8 cellular contexts compared by ENCODE assay signal in the genomic region with DNA sequence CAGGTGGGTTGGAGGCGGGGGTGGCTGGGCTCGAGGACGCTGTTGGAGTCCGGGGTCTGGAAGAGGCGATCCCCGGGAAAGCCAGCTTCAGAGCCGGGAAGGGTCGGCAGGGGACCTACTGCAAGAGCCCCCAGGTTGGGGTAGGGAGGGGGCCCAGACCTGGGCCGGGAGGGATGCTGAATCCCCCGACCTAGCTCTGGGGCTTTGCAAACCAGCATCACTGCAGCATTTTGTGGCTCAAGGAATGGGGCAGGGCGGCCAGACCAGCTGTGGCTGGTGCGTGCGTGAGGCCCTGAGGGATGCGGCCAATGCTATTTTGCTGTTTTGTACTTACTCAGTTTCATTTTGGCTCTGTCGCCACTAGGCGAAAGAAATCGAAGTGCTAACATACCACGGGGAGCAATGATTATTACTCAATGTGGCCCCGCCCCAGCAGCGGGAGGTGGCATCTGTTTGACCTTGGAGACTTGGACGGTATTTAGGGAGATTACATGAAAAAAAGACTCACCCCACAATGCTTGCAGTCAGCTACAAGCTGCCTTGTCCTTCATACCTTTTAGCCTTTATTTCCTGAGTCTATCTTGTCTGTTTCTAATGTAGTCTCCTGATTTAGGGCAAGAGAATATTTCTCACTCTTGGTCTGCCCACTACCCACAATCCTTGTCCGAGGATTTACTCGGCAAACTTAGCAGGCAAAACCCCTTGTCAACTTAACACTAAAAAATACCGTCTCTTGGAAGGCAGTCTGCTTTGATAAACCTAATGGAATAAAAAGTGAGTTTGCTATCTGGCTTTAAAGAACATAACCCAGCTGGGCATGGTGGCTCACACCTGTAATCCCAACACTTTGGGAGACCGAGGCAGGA. TPM values are rescaled to one million over a fixed set of nuclear protein-coding genes. Genes with fewer than 3 reads are reported as not detected.
DNase-seq lines count a peak whose midpoint lies in the region; ATAC-seq and FAIRE-seq lines count a peak whose summit lies in the region.

No MANE protein-coding gene starts in this region.

- no peak overlapping the region for H3K23ac ChIP-seq in mesendoderm (ENCODE audit: low read length)

- peaks cover 24% of the 10 kb centered on the region for H3K4me1 ChIP-seq in CD4-positive, CD25-positive, alpha-beta regulatory T cell (ENCODE audit: control insufficient read depth, insufficient read depth, low read length, poor library complexity, severe bottlenecking)
- H3K4me1 ChIP-seq in mesendoderm (ENCODE audit: control insufficient read depth, low read depth, low read length) = peaks cover 6% of the 10 kb centered on the region

- H2BK15ac ChIP-seq in mesendoderm (replicated peaks; ENCODE audit: low read depth) = no peak overlapping the region

- peak overlapping the region; percentile 82 for H3K4me3 ChIP-seq in CD4-positive, CD25-positive, alpha-beta regulatory T cell (ENCODE audit: low read depth, low read length)
- H3K4me3 ChIP-seq in mesendoderm (ENCODE audit: low read length) = peak overlapping the region; percentile 52

- H3K9me3 Mint-ChIP-seq in CD4-positive, CD25-positive, alpha-beta regulatory T cell = no peaks in the 10 kb centered on the region
- no peaks in the 10 kb centered on the region for H3K9me3 Mint-ChIP-seq in activated CD4-positive, alpha-beta memory T cell treated with anti-CD3 and anti-CD28 coated beads, Interleukin-2, amount 10 ng/mL, durations not matched to agents 7 days and 5 days
- H3K9me3 Mint-ChIP-seq in effector memory CD8-positive, alpha-beta T cell = no peaks in the 10 kb centered on the region

- peak overlapping the region; percentile 3 for H2BK120ac ChIP-seq in mesendoderm (ENCODE audit: low read depth, low read length)

- peak overlapping the region; percentile 92 to 99 (median 98) for H3K27ac Mint-ChIP-seq in CD4-positive, CD25-positive, alpha-beta regulatory T cell
- H3K27ac Mint-ChIP-seq in activated CD4-positive, alpha-beta memory T cell treated with anti-CD3 and anti-CD28 coated beads, Interleukin-2, amount 10 ng/mL, durations not matched to agents 7 days and 5 days = peak overlapping the region; percentile 89
- peak overlapping the region; percentile 81 to 90 for H3K27ac Mint-ChIP-seq in effector memory CD8-positive, alpha-beta T cell

- H3K4ac ChIP-seq in mesendoderm (ENCODE audit: low read depth, low read length) = peak overlapping the region; percentile 58

- H3K27me3 ChIP-seq in CD4-positive, CD25-positive, alpha-beta regulatory T cell (ENCODE audit: control insufficient read depth, insufficient read depth, low read length) = no peaks in the 10 kb centered on the region
- no peaks in the 10 kb centered on the region for H3K27me3 ChIP-seq in mesendoderm (ENCODE audit: insufficient read depth, low read length, poor library complexity)

- peak overlapping the region; percentile 91 for H3K56ac ChIP-seq in mesendoderm (ENCODE audit: low read length)

- H3K4me1 Mint-ChIP-seq in CD4-positive, CD25-positive, alpha-beta regulatory T cell = peaks cover 8 to 37% (median 19%) of the 10 kb centered on the region in 4 donors
- H3K4me1 Mint-ChIP-seq in activated CD4-positive, alpha-beta memory T cell treated with anti-CD3 and anti-CD28 coated beads, Interleukin-2, amount 10 ng/mL, durations not matched to agents 7 days and 5 days = peaks cover 33% of the 10 kb centered on the region
- peaks cover 22 to 26% of the 10 kb centered on the region in 2 donors for H3K4me1 Mint-ChIP-seq in effector memory CD8-positive, alpha-beta T cell (ENCODE audit: low read depth in 2 of 2)

- no peak overlapping the region for H4K5ac ChIP-seq in mesendoderm (ENCODE audit: low read length)

- H3K79me2 ChIP-seq in mesendoderm (ENCODE audit: control insufficient read depth, insufficient read depth, low read length) = no peaks in the 10 kb centered on the region

- H3K4me3 Mint-ChIP-seq in CD4-positive, CD25-positive, alpha-beta regulatory T cell = peak overlapping the region; percentile 96 to 98 (median 98)
- H3K4me3 Mint-ChIP-seq in activated CD4-positive, alpha-beta memory T cell treated with anti-CD3 and anti-CD28 coated beads, Interleukin-2, amount 10 ng/mL, durations not matched to agents 7 days and 5 days = peak overlapping the region; percentile 77
- H3K4me3 Mint-ChIP-seq in effector memory CD8-positive, alpha-beta T cell = peak overlapping the region; percentile 92 to 97

- H4K8ac ChIP-seq in mesendoderm (ENCODE audit: low read depth, low read length) = no peak overlapping the region

- WGBS in mesendoderm (ENCODE audit: extremely low coverage, insufficient coverage, low lambda C conversion rate) = no CpG with 5 or more reads among the region's 25 CpGs

- H3K9me3 ChIP-seq in CD4-positive, CD25-positive, alpha-beta regulatory T cell (ENCODE audit: control insufficient read depth in 2 of 2, low read length in 2 of 2) = no peaks in the 10 kb centered on the region

- no peaks in the 10 kb centered on the region for H3K36me3 Mint-ChIP-seq in CD4-positive, CD25-positive, alpha-beta regulatory T cell
- peaks cover 5% of the 10 kb centered on the region for H3K36me3 Mint-ChIP-seq in activated CD4-positive, alpha-beta memory T cell treated with anti-CD3 and anti-CD28 coated beads, Interleukin-2, amount 10 ng/mL, durations not matched to agents 7 days and 5 days (ENCODE audit: low read depth)
- H3K36me3 Mint-ChIP-seq in effector memory CD8-positive, alpha-beta T cell (ENCODE audit: insufficient read depth) = peaks cover 20% of the 10 kb centered on the region

- peak overlapping the region; percentile 87 for H3K9ac ChIP-seq in mesendoderm (ENCODE audit: low read length)

- H3K4me2 ChIP-seq in mesendoderm (ENCODE audit: low read length) = peak overlapping the region; percentile 66

- H2AK5ac ChIP-seq in mesendoderm (ENCODE audit: low read length) = no peak overlapping the region

- peak; percentile 33 to 41 for ATAC-seq in CD4-positive, CD25-positive, alpha-beta regulatory T cell (ENCODE audit: low read depth in 2 of 2)
- peak; percentile 58 for ATAC-seq in HG03354 (IDR thresholded peaks at IDR 0.05; ENCODE audit: poor library complexity, severe bottlenecking, unreplicated experiment)
- ATAC-seq in effector memory CD8-positive, alpha-beta T cell (replicated peaks) = peak; percentile 53

- peak overlapping the region; percentile 23 for H2BK5ac ChIP-seq in mesendoderm (ENCODE audit: low read length)

- H3K79me1 ChIP-seq in mesendoderm (ENCODE audit: low read length) = peaks cover 3% of the 10 kb centered on the region

- CTCF ChIA-PET in activated CD4-positive, alpha-beta memory T cell treated with anti-CD3 and anti-CD28 coated beads, Interleukin-2, amount 10 ng/mL, durations not matched to agents 7 days and 5 days (lab: Charles Lee) = interaction anchor here (0.7 to 9.2 kb wide), 11 partner anchors 9 to 271 kb away, joined by 3 to 125 read pairs (median 7); partner anchors contain the start of genes MDH2, STYXL1 and YWHAG

- DNase-seq in CD4-positive, CD25-positive, alpha-beta regulatory T cell = peak; percentile 55 to 86 (median 65)
- DNase-seq in GM19239 (ENCODE audit: insufficient read length, low spot score) (peak; percentile 71), NCI-H69 (lab: John Stamatoyannopoulos, UW) (peak; percentile 87), mesendoderm (peak; percentile 82)
- peak; percentile 83 for DNase-seq in activated CD4-positive, alpha-beta memory T cell treated with anti-CD3 and anti-CD28 coated beads, Interleukin-2, amount 10 ng/mL, durations not matched to agents 7 days and 5 days
- DNase-seq in effector memory CD8-positive, alpha-beta T cell = peak; percentile 56 to 61 (median 61)
- peak; percentile 45 to 50 for DNase-seq in stimulated activated CD8-positive, alpha-beta memory T cell treated with anti-CD3 and anti-CD28 coated beads, Interleukin-7, amount 100 ng/mL, for 4 hours (ENCODE audit: low read depth in 2 of 2)

- FAIRE-seq in GM19239 (lab: Jason Lieb, UNC) = peak; percentile 87

- peak overlapping the region; percentile 89 for H3K27ac ChIP-seq in CD4-positive, CD25-positive, alpha-beta regulatory T cell (ENCODE audit: insufficient read depth, low read length, poor library complexity, severe bottlenecking)
- H3K27ac ChIP-seq in mesendoderm (ENCODE audit: low read depth, low read length) = peak overlapping the region; percentile 85

- H3K27me3 Mint-ChIP-seq in CD4-positive, CD25-positive, alpha-beta regulatory T cell = peaks cover 5% of the 10 kb centered on the region
- H3K27me3 Mint-ChIP-seq in activated CD4-positive, alpha-beta memory T cell treated with anti-CD3 and anti-CD28 coated beads, Interleukin-2, amount 10 ng/mL, durations not matched to agents 7 days and 5 days = no peaks in the 10 kb centered on the region
- H3K27me3 Mint-ChIP-seq in effector memory CD8-positive, alpha-beta T cell = no peaks in the 10 kb centered on the region

- H3K36me3 ChIP-seq in CD4-positive, CD25-positive, alpha-beta regulatory T cell (ENCODE audit: control insufficient read depth, insufficient read depth, low read length) = no peaks in the 10 kb centered on the region
- no peaks in the 10 kb centered on the region for H3K36me3 ChIP-seq in mesendoderm (ENCODE audit: control insufficient read depth, insufficient read depth, low read length)

- peak overlapping the region; percentile 57 for H3K18ac ChIP-seq in mesendoderm (ENCODE audit: low read length)

- POLR2A ChIA-PET in activated CD4-positive, alpha-beta memory T cell treated with anti-CD3 and anti-CD28 coated beads, Interleukin-2, amount 10 ng/mL, durations not matched to agents 7 days and 5 days (lab: Charles Lee) = interaction anchor here (0.7 to 4.9 kb wide), 26 partner anchors 9 to 403 kb away, joined by 3 to 136 read pairs (median 6); partner anchors contain the start of genes HSPB1, MDH2, STYXL1 and YWHAG

RNA-seq across cellular contexts. Expression of gene HSPB1, which starts 16.2 kb away (rescaled TPM):
- total RNA-seq in CD4-positive, CD25-positive, alpha-beta regulatory T cell = 23.0 TPM
- 10 to 100 TPM; 48.8 to 81.2 (median 56.3) TPM for polyA plus RNA-seq in CD4-positive, CD25-positive, alpha-beta regulatory T cell
- 10 to 100 TPM; 33.7 to 38.4 TPM for total RNA-seq in activated CD4-positive, alpha-beta memory T cell treated with anti-CD3 and anti-CD28 coated beads, Interleukin-2, amount 10 ng/mL, durations not matched to agents 7 days and 5 days
- 197 TPM for polyA plus RNA-seq in mesendoderm (2013, experiment 1 of 2)
- polyA plus RNA-seq in mesendoderm (2013, experiment 2 of 2) = 201 TPM

RNA-seq across cellular contexts. Expression of gene YWHAG, which starts 40.1 kb away (rescaled TPM):
- 36.6 TPM for total RNA-seq in CD4-positive, CD25-positive, alpha-beta regulatory T cell
- 1 to 10 TPM; 1.7 to 2.7 (median 2.0) TPM for polyA plus RNA-seq in CD4-positive, CD25-positive, alpha-beta regulatory T cell
- total RNA-seq in activated CD4-positive, alpha-beta memory T cell treated with anti-CD3 and anti-CD28 coated beads, Interleukin-2, amount 10 ng/mL, durations not matched to agents 7 days and 5 days = 10 to 100 TPM; 83.1 to 84.8 TPM
- polyA plus RNA-seq in mesendoderm (2013, experiment 1 of 2) = 160 TPM
- 158 TPM for polyA plus RNA-seq in mesendoderm (2013, experiment 2 of 2)

Comparison
In these comparisons a context has a peak if more than half of its experiments do, and no peak if none do; other contexts are left out.
1. Peak in every context shown above with its lines: DNase-seq, ATAC-seq, H3K4me3 ChIP-seq and H3K27ac ChIP-seq.